ENCODE assay signal across 9 cellular contexts in the genomic region with DNA sequence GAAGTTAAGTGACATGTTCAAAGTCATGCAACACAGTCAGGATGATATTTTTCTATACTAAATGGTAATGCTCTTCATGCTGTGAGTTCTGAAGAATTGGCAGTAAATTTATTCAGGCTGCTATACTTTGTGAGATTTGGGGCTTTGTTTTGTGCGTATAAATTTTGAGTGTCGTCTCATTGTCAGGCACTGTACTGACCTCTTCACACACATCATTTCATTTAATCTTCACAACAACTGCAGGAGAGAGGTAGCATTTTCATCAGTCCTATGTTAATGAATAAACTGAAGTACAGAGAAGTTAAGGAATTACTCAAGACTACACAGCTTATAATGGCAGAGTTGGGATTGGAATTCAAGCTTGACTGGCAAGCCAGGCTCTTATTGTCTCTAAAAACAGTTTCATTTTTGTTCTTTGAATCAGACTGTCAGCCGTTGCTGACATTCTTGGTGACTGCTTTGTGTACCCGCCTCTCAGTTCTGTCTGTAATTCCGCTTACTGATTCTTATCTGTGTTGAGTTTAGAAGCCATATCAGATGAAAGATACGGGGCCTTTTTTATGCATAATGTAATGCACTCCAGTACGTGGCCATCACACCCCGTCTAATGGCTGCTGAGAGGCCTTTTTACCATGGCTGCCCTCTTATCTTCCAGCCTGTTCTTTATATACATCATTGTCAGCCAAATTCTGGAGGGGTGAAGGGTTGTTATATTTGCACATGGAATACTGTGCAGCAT.
DNase-seq lines count a peak whose midpoint lies in the region; ATAC-seq and TF ChIP-seq lines count a peak whose summit lies in the region.
"Had no signal": no experiment of that assay in that cellular context is flagged by ENCODE, and none has a peak within 500 bp of the region (broad histone marks: within the 10 kb centered on the region; RNA-seq: fewer than 3 reads in every experiment).

No MANE protein-coding gene starts in this region.

- peak overlapping the region; percentile 55; the same call in 1 of the 2 replicates for H3K14ac ChIP-seq in IMR-90 (replicated peaks; ENCODE audit: low read depth, low read length)

- no peaks in the 10 kb centered on the region for H3K79me1 ChIP-seq in IMR-90 (ENCODE audit: low read depth in 1 of 2, low read length in 2 of 2)

- H2AK9ac ChIP-seq in IMR-90 (replicated peaks; ENCODE audit: low read depth, low read length, poor library complexity) = no peak overlapping the region

- no peaks in the 10 kb centered on the region for H3K9me3 ChIP-seq in IMR-90 (ENCODE audit: control insufficient read depth, insufficient read depth, low read length)
- no peaks in the 10 kb centered on the region for H3K9me3 ChIP-seq in thyroid gland
- no peaks in the 10 kb centered on the region for H3K9me3 ChIP-seq in testis

- H3K27me3 ChIP-seq in IMR-90 (ENCODE audit: control insufficient read depth, insufficient read depth, low read length) = no peaks in the 10 kb centered on the region
- H3K27me3 ChIP-seq in thyroid gland = no peaks in the 10 kb centered on the region
- H3K27me3 ChIP-seq in testis = no peaks in the 10 kb centered on the region

- no peak overlapping the region for H2AFZ ChIP-seq in IMR-90 (replicated peaks; ENCODE audit: low read length, poor library complexity)

- no peak overlapping the region for H4K91ac ChIP-seq in IMR-90 (ENCODE audit: insufficient read depth, low read depth, low read length)

- H3K9ac ChIP-seq in IMR-90 (ENCODE audit: low read depth, low read length) = no peak overlapping the region

- H3K27ac Mint-ChIP-seq in activated naive CD4-positive, alpha-beta T cell treated with anti-CD3 and anti-CD28 coated beads, Interleukin-2, amount 50 U/mL, for 24 hours = peak overlapping the region; percentile 94

- no peak overlapping the region for H3K23ac ChIP-seq in IMR-90 (ENCODE audit: low read depth, low read length)

- POLR2A ChIA-PET in IMR-90 (lab: Charles Lee; ENCODE audit: unreplicated experiment) = no interaction called here

- peak overlapping the region; percentile 49; the same call in 1 of the 2 replicates for H3K4me2 ChIP-seq in IMR-90 (ENCODE audit: low read depth, low read length)

- peak overlapping the region; percentile 76 for H3K4me3 Mint-ChIP-seq in activated naive CD4-positive, alpha-beta T cell treated with anti-CD3 and anti-CD28 coated beads, Interleukin-2, amount 50 U/mL, for 24 hours

- H4K8ac ChIP-seq in IMR-90 (ENCODE audit: low read depth in 2 of 2, low read length in 2 of 2) = peak overlapping the region in 1 of 2 experiments; percentile 73; a peak in 2 of 4 replicates

- H3K36me3 ChIP-seq in IMR-90 (ENCODE audit: control insufficient read depth, insufficient read depth, low read length) (peaks cover 3% of the 10 kb centered on the region; the same call in 1 of the 2 replicates), thyroid gland (peaks cover 16% of the 10 kb centered on the region in 2 donors), testis (ENCODE audit: low read depth, missing control alignments) (no peaks in the 10 kb centered on the region)

- H2BK15ac ChIP-seq in IMR-90 (ENCODE audit: low read depth, low read length) = no peak overlapping the region

- dilution Hi-C loops in IMR-90 (cut with HindIII; ENCODE audit: low sequenced_read_pairs, unreplicated experiment) = no loop called here

- TF ChIP-seq POLR2A in IMR-90 (IDR thresholded peaks at IDR 0.05; ENCODE audit: low read depth, low read length) = no peak
- TF ChIP-seq POLR2A in thyroid gland (IDR thresholded peaks at IDR 0.05) = no peak
- TF ChIP-seq POLR2A in testis (IDR thresholded peaks at IDR 0.05) = no peak

- no peaks in the 10 kb centered on the region for H3K9me1 ChIP-seq in IMR-90 (ENCODE audit: insufficient read depth, low read length)

- ATAC-seq in IMR-90 (ENCODE audit: low read depth) = peak; percentile 80
- ATAC-seq in left colon = peak; percentile 66

- H3K4ac ChIP-seq in IMR-90 (ENCODE audit: low read depth, low read length) = no peak overlapping the region

- no peaks in the 10 kb centered on the region for H3K9me3 Mint-ChIP-seq in activated naive CD4-positive, alpha-beta T cell treated with anti-CD3 and anti-CD28 coated beads, Interleukin-2, amount 50 U/mL, for 24 hours

- WGBS in IMR-90 (ENCODE audit: extremely low coverage in 2 of 2, insufficient read length in 1 of 2), 2 experiments = no CpG with 5 or more reads among the region's 8 CpGs
- 70 to 81% methylated on average over 8 of the region's 8 CpGs for WGBS in thyroid gland, 2 donors
- 79 to 86% methylated on average over 8 of the region's 8 CpGs for WGBS in testis, 2 donors

- peak overlapping the region; percentile 20; the same call in 1 of the 2 replicates for H3K18ac ChIP-seq in IMR-90 (ENCODE audit: low read depth, low read length)

- H4K20me1 ChIP-seq in IMR-90 (ENCODE audit: insufficient read depth, low read length) = no peaks in the 10 kb centered on the region

- TF ChIP-seq CTCF in IMR-90 (conservative IDR thresholded peaks at IDR 0.05; ENCODE audit: low read depth, low read length) = no peak
- TF ChIP-seq CTCF in thyroid gland (IDR thresholded peaks at IDR 0.05) = no peak
- TF ChIP-seq CTCF in testis (IDR thresholded peaks at IDR 0.05) = no peak

- H2BK20ac ChIP-seq in IMR-90 (ENCODE audit: low read depth, low read length) = no peak overlapping the region

- H3K27me3 Mint-ChIP-seq in activated naive CD4-positive, alpha-beta T cell treated with anti-CD3 and anti-CD28 coated beads, Interleukin-2, amount 50 U/mL, for 24 hours = no peaks in the 10 kb centered on the region

- no peak overlapping the region for H3K56ac ChIP-seq in IMR-90 (ENCODE audit: extremely low read depth, insufficient read depth, low read length)

- no peak overlapping the region; the same call in 1 of the 2 replicates for H4K5ac ChIP-seq in IMR-90 (ENCODE audit: low read depth, low read length)

- H3K4me3 ChIP-seq in IMR-90 (ENCODE audit: insufficient read depth, low read depth, low read length) (no peak overlapping the region), thyroid gland (replicated peaks in 1 of 3) (no peak overlapping the region), testis (no peak overlapping the region)

- DNase-seq in AG20443 (ENCODE audit: low spot score) (peak; percentile 13), IMR-90 (peak; percentile 38), left colon (no peak), NCI-H748 treated with DMSO at 0.1 percent for 48 hours (lab: John Stamatoyannopoulos, UW) (no peak), thyroid gland (no peak), NCI-H187 treated with DMSO at 0.1 percent for 48 hours (lab: John Stamatoyannopoulos, UW) (no peak), testis (no peak)
- DNase-seq: NCI-H510A treated with DMSO at 0.1 percent for 48 hours had no signal

- H2AK5ac ChIP-seq in IMR-90 (ENCODE audit: low read depth, low read length) = no peak overlapping the region

- no peak overlapping the region for H2BK120ac ChIP-seq in IMR-90 (ENCODE audit: low read depth, low read length)

- H3K36me3 Mint-ChIP-seq in activated naive CD4-positive, alpha-beta T cell treated with anti-CD3 and anti-CD28 coated beads, Interleukin-2, amount 50 U/mL, for 24 hours = peaks cover 10% of the 10 kb centered on the region

- in situ Hi-C loops in IMR-90 (cut with MboI; ENCODE audit: low sequenced_read_pairs) = no loop called here

- H2BK5ac ChIP-seq in IMR-90 (ENCODE audit: low read depth, low read length, poor library complexity, severe bottlenecking) = peak overlapping the region; percentile 48

- intact Hi-C loops in IMR-90 (cut with micrococcal nuclease) = loop anchor here (10.0 kb wide), 1 partner anchor 455 kb away; no protein-coding TSS in a partner anchor
- intact Hi-C loops in left colon (cut with DNase I, micrococcal nuclease) = no loop called here
- intact Hi-C loops in thyroid gland (cut with DNase I) = no loop called here
- intact Hi-C loops in testis (cut with DNase I; ENCODE audit: low total_unique reads) = no loop called here

- H3K27ac ChIP-seq in IMR-90 (ENCODE audit: insufficient read depth, low read length) (no peak overlapping the region), thyroid gland (no peak overlapping the region), testis (no peak overlapping the region)

- TF ChIP-seq RAD21 in IMR-90 (IDR thresholded peaks at IDR 0.05; ENCODE audit: low read length) = no peak

- peaks cover 39% of the 10 kb centered on the region for H3K4me1 Mint-ChIP-seq in activated naive CD4-positive, alpha-beta T cell treated with anti-CD3 and anti-CD28 coated beads, Interleukin-2, amount 50 U/mL, for 24 hours

- BruUV-seq in IMR-90 (replicated peaks; lab: Mats Ljungman, UMichigan) = no TSS peak

- H3K4me1 ChIP-seq in IMR-90 (ENCODE audit: control insufficient read depth, insufficient read depth, low read length) (no peaks in the 10 kb centered on the region), thyroid gland (no peaks in the 10 kb centered on the region), testis (no peaks in the 10 kb centered on the region)

- CTCF ChIA-PET in IMR-90 (lab: Yijun Ruan, JAX) = interaction anchor here (1.1 to 1.2 kb wide), 2 partner anchors 12 to 13 kb away, joined by 3 to 4 read pairs; no protein-coding TSS in a partner anchor

TF ChIP-seq in IMR-90, 13 proteins besides CTCF, POLR2A, EP300 and RAD21 (continues in another document):
- TF ChIP-seq RFX5 (IDR thresholded peaks at IDR 0.05; ENCODE audit: low read depth, low read length) (no peak), MAFK (IDR thresholded peaks at IDR 0.05; ENCODE audit: low read depth, low read length) (no peak), CHD1 (IDR thresholded peaks at IDR 0.05; ENCODE audit: low read depth, low read length) (no peak), RCOR1 (IDR thresholded peaks at IDR 0.05; ENCODE audit: insufficient replicate concordance, low read length) (no peak), MAZ (IDR thresholded peaks at IDR 0.05; ENCODE audit: borderline replicate concordance, low read depth, low read length) (no peak)
- TF ChIP-seq, protein P1, sequence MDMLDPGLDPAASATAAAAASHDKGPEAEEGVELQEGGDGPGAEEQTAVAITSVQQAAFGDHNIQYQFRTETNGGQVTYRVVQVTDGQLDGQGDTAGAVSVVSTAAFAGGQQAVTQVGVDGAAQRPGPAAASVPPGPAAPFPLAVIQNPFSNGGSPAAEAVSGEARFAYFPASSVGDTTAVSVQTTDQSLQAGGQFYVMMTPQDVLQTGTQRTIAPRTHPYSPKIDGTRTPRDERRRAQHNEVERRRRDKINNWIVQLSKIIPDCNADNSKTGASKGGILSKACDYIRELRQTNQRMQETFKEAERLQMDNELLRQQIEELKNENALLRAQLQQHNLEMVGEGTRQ (IDR thresholded peaks at IDR 0.05; ENCODE audit: low read depth, low read length) = no peak
- TF ChIP-seq, protein P2, sequence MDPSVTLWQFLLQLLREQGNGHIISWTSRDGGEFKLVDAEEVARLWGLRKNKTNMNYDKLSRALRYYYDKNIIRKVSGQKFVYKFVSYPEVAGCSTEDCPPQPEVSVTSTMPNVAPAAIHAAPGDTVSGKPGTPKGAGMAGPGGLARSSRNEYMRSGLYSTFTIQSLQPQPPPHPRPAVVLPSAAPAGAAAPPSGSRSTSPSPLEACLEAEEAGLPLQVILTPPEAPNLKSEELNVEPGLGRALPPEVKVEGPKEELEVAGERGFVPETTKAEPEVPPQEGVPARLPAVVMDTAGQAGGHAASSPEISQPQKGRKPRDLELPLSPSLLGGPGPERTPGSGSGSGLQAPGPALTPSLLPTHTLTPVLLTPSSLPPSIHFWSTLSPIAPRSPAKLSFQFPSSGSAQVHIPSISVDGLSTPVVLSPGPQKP (IDR thresholded peaks at IDR 0.05; ENCODE audit: borderline replicate concordance, low read depth, low read length) = no peak

Comparison
In these comparisons a context has a peak if more than half of its experiments do, and no peak if none do; other contexts are left out.
1. DNase-seq: peak in AG20443 (single experiment) and IMR-90 (single experiment); none in left colon (0 of 2), NCI-H748 treated with DMSO at 0.1 percent for 48 hours (single experiment), thyroid gland (0 of 2), NCI-H187 treated with DMSO at 0.1 percent for 48 hours (single experiment) and testis (single experiment).